8 cellular contexts compared by ENCODE assay signal in the genomic region with DNA sequence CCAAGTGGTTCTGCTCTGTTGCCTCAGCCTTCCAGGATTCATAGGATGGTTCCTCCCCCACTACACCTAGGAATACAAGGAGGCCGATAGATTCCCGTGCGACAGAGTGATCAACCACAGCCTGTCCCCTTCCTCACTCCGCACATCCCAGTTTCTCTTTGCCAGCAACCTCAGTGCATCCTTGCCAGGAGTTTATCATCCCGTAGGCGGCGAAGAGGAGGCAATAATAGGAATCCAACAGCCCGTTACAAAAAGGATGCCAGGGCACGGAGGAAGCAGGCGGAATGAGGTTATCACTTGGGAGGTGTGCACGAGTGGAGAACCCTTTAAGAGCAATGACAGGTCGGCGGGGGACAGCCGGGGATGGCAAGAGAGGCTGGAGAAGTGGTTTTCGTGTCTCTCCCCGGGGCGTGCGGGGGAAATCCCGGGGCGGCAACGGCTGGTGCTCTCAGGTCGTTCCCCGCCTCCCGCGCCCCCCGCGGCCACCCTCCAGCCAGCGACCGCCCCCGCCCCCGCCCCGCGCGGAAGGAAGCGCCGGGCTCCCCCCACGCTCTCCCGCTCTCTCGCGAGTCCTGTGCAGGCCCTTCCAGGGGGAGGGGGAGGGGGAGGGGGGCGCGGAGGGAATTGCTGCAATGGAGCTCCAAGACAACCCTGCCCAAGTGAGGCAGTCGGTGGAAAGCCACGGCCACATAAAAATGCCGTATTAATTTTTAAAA. TPM values are rescaled to one million over a fixed set of nuclear protein-coding genes. Genes with fewer than 3 reads are reported as not detected.
A peak's percentile ranks its signal among the peaks of the same experiment; 100 is the strongest.
DNase-seq lines count a peak whose midpoint lies in the region; ATAC-seq, FAIRE-seq and TF ChIP-seq lines count a peak whose summit lies in the region.

No MANE protein-coding gene starts in this region.

- 1% methylated on average over 24 to 44 of the region's 45 CpGs for WGBS in ovary, 3 donors
- 0 to 2% methylated on average over 16 to 23 of the region's 45 CpGs for WGBS in tibial nerve, 2 donors

- TF ChIP-seq EP300 in ovary (IDR thresholded peaks at IDR 0.05) (no peak), tibial nerve (IDR thresholded peaks at IDR 0.05) (peak in 1 of 2 donors; percentile 5)

- ATAC-seq in activated naive CD4-positive, alpha-beta T cell treated with anti-CD3 and anti-CD28 coated beads, Interleukin-2, amount 50 U/mL, for 72 hours = no peak
- ATAC-seq in Right ventricle myocardium inferior = no peak

- H3K27ac ChIP-seq in SJCRH30 (no peak overlapping the region), ovary (peak overlapping the region; percentile 25 to 94), tibial nerve (peak overlapping the region; percentile 86 to 98 (median 94))

- H3K4me3 ChIP-seq in SJCRH30 (peak overlapping the region; percentile 93), ovary (peak overlapping the region; percentile 90), tibial nerve (peak overlapping the region; percentile 84 to 92 (median 87))

- DNase-seq in D721Med (ENCODE audit: insufficient read length, low spot score) (peak; percentile 17), HK-2 (ENCODE audit: unreplicated experiment) (peak; percentile 68), SJCRH30 (peak; percentile 53 to 59), Right ventricle myocardium inferior (ENCODE audit: missing footprints) (peak; percentile 73), ovary (peak; percentile 72 to 84 (median 80)), tibial nerve (ENCODE audit: low spot score in 2 of 2) (peak; percentile 21 to 43), SHP77 treated with DMSO at 0.1 percent for 48 hours (lab: John Stamatoyannopoulos, UW) (no peak)
- peak; percentile 14 to 58 for DNase-seq in activated naive CD4-positive, alpha-beta T cell treated with anti-CD3 and anti-CD28 coated beads, Interleukin-2, amount 50 U/mL, for 72 hours (ENCODE audit: low spot score in 2 of 2)

- peaks cover 0 to 6% of the 10 kb centered on the region in 2 donors for H3K36me3 Mint-ChIP-seq in activated naive CD4-positive, alpha-beta T cell treated with anti-CD3 and anti-CD28 coated beads, Interleukin-2, amount 50 U/mL, for 72 hours

- H3K27me3 ChIP-seq in SJCRH30 (no peaks in the 10 kb centered on the region), ovary (no peaks in the 10 kb centered on the region), tibial nerve (no peaks in the 10 kb centered on the region)

- no peaks in the 10 kb centered on the region for H3K9me3 Mint-ChIP-seq in activated naive CD4-positive, alpha-beta T cell treated with anti-CD3 and anti-CD28 coated beads, Interleukin-2, amount 50 U/mL, for 72 hours

- TF ChIP-seq POLR2A in ovary (IDR thresholded peaks at IDR 0.05) (no peak), tibial nerve (IDR thresholded peaks at IDR 0.05) (no peak)

- H3K4me1 ChIP-seq in SJCRH30 = 0 out of 2 replicates have a peak, but pooled peaks cover 4% of the 10 kb centered on the region
- H3K4me1 ChIP-seq in ovary (ENCODE audit: insufficient read depth) = peaks cover 4% of the 10 kb centered on the region
- peaks cover 0 to 62% (median 15%) of the 10 kb centered on the region in 4 donors for H3K4me1 ChIP-seq in tibial nerve

- H3K9me3 ChIP-seq in SJCRH30 (replicated peaks) (no peaks in the 10 kb centered on the region), ovary (no peaks in the 10 kb centered on the region), tibial nerve (no peaks in the 10 kb centered on the region)

- H3K27ac Mint-ChIP-seq in activated naive CD4-positive, alpha-beta T cell treated with anti-CD3 and anti-CD28 coated beads, Interleukin-2, amount 50 U/mL, for 72 hours = peak overlapping the region; percentile 20 to 60

- no peak for FAIRE-seq in D721Med (lab: Jason Lieb, UNC)

- no peak for TF ChIP-seq CTCF in D721Med (IDR thresholded peaks at IDR 0.05; ENCODE audit: insufficient read depth, missing control alignments)
- TF ChIP-seq CTCF in ovary (IDR thresholded peaks at IDR 0.05) = no peak
- no peak for TF ChIP-seq CTCF in tibial nerve (IDR thresholded peaks at IDR 0.05)

- intact Hi-C loops in Right ventricle myocardium inferior (cut with DNase I) (loop anchor here (2.0 to 5.0 kb wide), 4 partner anchors 63 to 387 kb away; no protein-coding TSS in a partner anchor), ovary (cut with DNase I) (loop anchor here in 2 of 4 donors (5.0 to 10.0 kb wide), 2 partner anchors 151 to 153 kb away; no protein-coding TSS in a partner anchor)

- no peaks in the 10 kb centered on the region for H3K36me3 ChIP-seq in SJCRH30
- no peaks in the 10 kb centered on the region for H3K36me3 ChIP-seq in ovary
- H3K36me3 ChIP-seq in tibial nerve = no peaks in the 10 kb centered on the region

RNA-seq across cellular contexts. Expression of a gene that starts 1.6 kb away (rescaled TPM):
- total RNA-seq in SJCRH30 (2014; rRNA removed; shearing (Covaris generic)) = 36.2 and 38.4 TPM in 2 replicates
- total RNA-seq in activated naive CD4-positive, alpha-beta T cell treated with anti-CD3 and anti-CD28 coated beads, Interleukin-2, amount 50 U/mL, for 72 hours = 1 to 10 TPM; 3.3 to 3.5 TPM
- total RNA-seq in Right ventricle myocardium inferior (23.3 TPM), ovary (10 to 100 TPM; 30.5 to 47.9 (median 38.7) TPM), tibial nerve (10 to 100 TPM; 32.7 to 45.1 (median 44.0) TPM)
- polyA plus RNA-seq in ovary = 10 to 100 TPM; 19.4 to 26.0 TPM
